ENCODE assay signal across 20 cellular contexts in genomic region chr15:22224241-22224671, GRCh38.
DNase-seq lines count a peak whose midpoint lies in the region; ATAC-seq, FAIRE-seq and TF ChIP-seq lines count a peak whose summit lies in the region.
"Had no signal": no experiment of that assay in that cellular context is flagged by ENCODE, and none has a peak within 500 bp of the region (broad histone marks: within the 10 kb centered on the region; RNA-seq: fewer than 3 reads in every experiment).

No MANE protein-coding gene starts in this region.

- H3K27ac ChIP-seq in 22Rv1 (no peak overlapping the region), OCI-LY7 (ENCODE audit: low read depth, low read length, poor library complexity, severe bottlenecking) (no peak overlapping the region)
- H3K27ac ChIP-seq: BLaER1 treated with 17β-estradiol and CSF1 and Interleukin-3, amounts not matched to agents 10 nM and 100 nM; heart right ventricle had no signal

- peaks cover 41% of the 10 kb centered on the region for H3K27me3 Mint-ChIP-seq in glutamatergic neuron (ENCODE audit: unreplicated experiment)

- no peaks in the 10 kb centered on the region for H3K9me2 ChIP-seq in OCI-LY7 (ENCODE audit: insufficient read depth, low read length)

- no peak overlapping the region for H3K4me3 ChIP-seq in OCI-LY7 (ENCODE audit: low read depth, low read length, poor library complexity, severe bottlenecking)
- H3K4me3 ChIP-seq: BLaER1 treated with 17β-estradiol and CSF1 and Interleukin-3, amounts not matched to agents 10 nM and 100 nM; heart right ventricle had no signal

- H3K36me3 Mint-ChIP-seq in glutamatergic neuron (ENCODE audit: unreplicated experiment), result peaks cover 34% of the 10 kb centered on the region
- H3K36me3 Mint-ChIP-seq: naive B cell; stimulated activated memory B cell treated with anti-CD40 and anti-IgM and Interleukin-4, amounts not matched to agents 10 μg/mL and 1 μg/mL and 100 μg/mL, for 72 hours had no signal

- H3K27ac Mint-ChIP-seq in glutamatergic neuron (ENCODE audit: unreplicated experiment), result peak overlapping the region; percentile 63
- H3K27ac Mint-ChIP-seq: stimulated activated memory B cell treated with anti-CD40 and anti-IgM and Interleukin-4, amounts not matched to agents 10 μg/mL and 1 μg/mL and 100 μg/mL, for 72 hours had no signal

- DNase-seq in D721Med (ENCODE audit: insufficient read length, low spot score), result no peak
- peak; percentile 50 for DNase-seq in OCI-LY7 (ENCODE audit: low spot score)
- no peak for DNase-seq in glutamatergic neuron
- no peak for DNase-seq in AG20443 (ENCODE audit: low spot score)
- no peak for DNase-seq in LoVo (ENCODE audit: low spot score)
- DNase-seq: activated CD4-positive, alpha-beta T cell treated with anti-CD3 and anti-CD28 coated beads, Interleukin-2, amount 50 U/mL, for 1 hour; activated naive CD4-positive, alpha-beta T cell treated with anti-CD3 and anti-CD28 coated beads, Interleukin-2, amount 50 U/mL, for 16 hours; caudate nucleus; erythroblast; heart right ventricle; left cardiac atrium; naive B cell; retina; stimulated activated CD4-positive, alpha-beta T cell treated with anti-CD3 and anti-CD28 coated beads, Interleukin-4, amount 100 ng/mL, for 24 hours had no signal

- intact Hi-C loops in OCI-LY7 (cut with micrococcal nuclease; ENCODE audit: unreplicated experiment), result no loop called here

- no peak overlapping the region for H3K4me2 ChIP-seq in OCI-LY7 (ENCODE audit: low read length)
- H3K4me2 ChIP-seq: BLaER1 treated with 17β-estradiol and CSF1 and Interleukin-3, amounts not matched to agents 10 nM and 100 nM had no signal

- no peaks in the 10 kb centered on the region for H4K20me1 ChIP-seq in OCI-LY7 (ENCODE audit: insufficient read depth, low read length)

- H2AFZ ChIP-seq in OCI-LY7 (ENCODE audit: low read length), result no peak overlapping the region

- no peaks in the 10 kb centered on the region for H3K36me3 ChIP-seq in OCI-LY7 (ENCODE audit: insufficient read depth, low read length)
- H3K36me3 ChIP-seq: BLaER1 treated with 17β-estradiol and CSF1 and Interleukin-3, amounts not matched to agents 10 nM and 100 nM; heart right ventricle had no signal

- H3K4me1 Mint-ChIP-seq in glutamatergic neuron (ENCODE audit: low read depth, unreplicated experiment), result no peaks in the 10 kb centered on the region

- H3K4me3 Mint-ChIP-seq in glutamatergic neuron (ENCODE audit: unreplicated experiment), result no peak overlapping the region
- H3K4me3 Mint-ChIP-seq: stimulated activated memory B cell treated with anti-CD40 and anti-IgM and Interleukin-4, amounts not matched to agents 10 μg/mL and 1 μg/mL and 100 μg/mL, for 72 hours had no signal

- no peaks in the 10 kb centered on the region for H3K79me2 ChIP-seq in OCI-LY7 (ENCODE audit: insufficient read depth, low read depth, low read length)

- peaks cover 78% of the 10 kb centered on the region for H3K9me3 Mint-ChIP-seq in glutamatergic neuron (ENCODE audit: unreplicated experiment)
- H3K9me3 Mint-ChIP-seq: naive B cell; stimulated activated memory B cell treated with anti-CD40 and anti-IgM and Interleukin-4, amounts not matched to agents 10 μg/mL and 1 μg/mL and 100 μg/mL, for 72 hours had no signal

- ATAC-seq in HG03457 (IDR thresholded peaks at IDR 0.05; ENCODE audit: unreplicated experiment), result no peak
- no peak for ATAC-seq in HG02642 (IDR thresholded peaks at IDR 0.05; ENCODE audit: poor library complexity, unreplicated experiment)
- ATAC-seq: left cardiac atrium; stimulated activated memory B cell treated with anti-CD40 and anti-IgM and Interleukin-4, amounts not matched to agents 10 μg/mL and 1 μg/mL and 100 μg/mL, for 72 hours had no signal

- no peaks in the 10 kb centered on the region for H3K9me3 ChIP-seq in OCI-LY7 (ENCODE audit: low read length)
- H3K9me3 ChIP-seq: BLaER1 treated with 17β-estradiol and CSF1 and Interleukin-3, amounts not matched to agents 10 nM and 100 nM; heart right ventricle had no signal

- TF ChIP-seq CTCF in 22Rv1 (IDR thresholded peaks at IDR 0.05), result peak; percentile 49
- TF ChIP-seq CTCF in D721Med (IDR thresholded peaks at IDR 0.05; ENCODE audit: insufficient read depth, missing control alignments), result peak; percentile 8
- peak; percentile 62 for TF ChIP-seq CTCF in OCI-LY7 (conservative IDR thresholded peaks at IDR 0.05; ENCODE audit: low read length)
- TF ChIP-seq CTCF in glutamatergic neuron (IDR thresholded peaks at IDR 0.05; ENCODE audit: partially characterized antibody, unreplicated experiment), result no peak

- CTCF ChIA-PET in OCI-LY7 (lab: Charles Lee; ENCODE audit: unreplicated experiment), result no interaction called here

- no peaks in the 10 kb centered on the region for H3K4me1 ChIP-seq in OCI-LY7 (ENCODE audit: insufficient read depth, low read length, poor library complexity, severe bottlenecking)

- no peak for FAIRE-seq in D721Med (lab: Jason Lieb, UNC)
- FAIRE-seq: G401.6 had no signal

- no TSS peak for BruUV-seq in OCI-LY7 (replicated peaks; lab: Mats Ljungman, UMichigan)

- POLR2A ChIA-PET in OCI-LY7 (lab: Charles Lee), result no interaction called here
